ENCODE assay signal across 27 cellular contexts in genomic region chr6:129215916-129216525, GRCh38.
"Had no signal": no experiment of that assay in that cellular context is flagged by ENCODE, and none has a peak within 500 bp of the region (broad histone marks: within the 10 kb centered on the region; RNA-seq: fewer than 3 reads in every experiment).

No MANE protein-coding gene starts in this region.

- H3K4me1 ChIP-seq: body of pancreas, prostate gland, thyroid gland had no signal

- H3K4me1 Mint-ChIP-seq: activated CD4-positive, alpha-beta memory T cell treated with anti-CD3 and anti-CD28 coated beads, Interleukin-2, amount 10 ng/mL, durations not matched to agents 7 days and 5 days; activated CD4-positive, alpha-beta T cell treated with anti-CD3 and anti-CD28 coated beads, Interleukin-2, amount 10 ng/mL, durations not matched to agents 7 days and 5 days; activated naive CD4-positive, alpha-beta T cell treated with anti-CD3 and anti-CD28 coated beads, Interleukin-2, amount 50 U/mL, for 24 hours; activated naive CD8-positive, alpha-beta T cell treated with anti-CD3 and anti-CD28 coated beads, Interleukin-2, amount 50 U/mL, for 24 hours; activated T-helper 17 cell treated with anti-CD3 and anti-CD28 coated beads, Interleukin-2, amount 50 U/mL, for 72 hours; stimulated activated naive B cell treated with anti-CD40 and anti-IgM and Interleukin-4, amounts not matched to agents 10 μg/mL and 1 μg/mL and 100 μg/mL, for 72 hours had no signal

- H3K9me3 ChIP-seq: body of pancreas, left ventricle myocardium inferior, prostate gland, sigmoid colon, stomach, thyroid gland had no signal

- H3K27ac Mint-ChIP-seq: activated CD4-positive, alpha-beta memory T cell treated with anti-CD3 and anti-CD28 coated beads, Interleukin-2, amount 10 ng/mL, durations not matched to agents 7 days and 5 days; activated CD4-positive, alpha-beta T cell treated with anti-CD3 and anti-CD28 coated beads, Interleukin-2, amount 10 ng/mL, durations not matched to agents 7 days and 5 days; activated naive CD4-positive, alpha-beta T cell treated with anti-CD3 and anti-CD28 coated beads, Interleukin-2, amount 50 U/mL, for 24 hours; activated naive CD8-positive, alpha-beta T cell treated with anti-CD3 and anti-CD28 coated beads, Interleukin-2, amount 50 U/mL, for 24 hours; activated T-helper 17 cell treated with anti-CD3 and anti-CD28 coated beads, Interleukin-2, amount 50 U/mL, for 72 hours; effector memory CD8-positive, alpha-beta T cell; nephron; stimulated activated naive B cell treated with anti-CD40 and anti-IgM and Interleukin-4, amounts not matched to agents 10 μg/mL and 1 μg/mL and 100 μg/mL, for 72 hours had no signal

- H3K9me3 Mint-ChIP-seq: activated CD4-positive, alpha-beta memory T cell treated with anti-CD3 and anti-CD28 coated beads, Interleukin-2, amount 10 ng/mL, durations not matched to agents 7 days and 5 days; activated CD4-positive, alpha-beta T cell treated with anti-CD3 and anti-CD28 coated beads, Interleukin-2, amount 10 ng/mL, durations not matched to agents 7 days and 5 days; activated naive CD4-positive, alpha-beta T cell treated with anti-CD3 and anti-CD28 coated beads, Interleukin-2, amount 50 U/mL, for 24 hours; activated naive CD8-positive, alpha-beta T cell treated with anti-CD3 and anti-CD28 coated beads, Interleukin-2, amount 50 U/mL, for 24 hours; activated T-cell treated with anti-CD3 and anti-CD28 coated beads, Interleukin-2, amount 50 U/mL, for 4 hours; activated T-helper 17 cell treated with anti-CD3 and anti-CD28 coated beads, Interleukin-2, amount 50 U/mL, for 72 hours; effector memory CD8-positive, alpha-beta T cell; nephron; stimulated activated naive B cell treated with anti-CD40 and anti-IgM and Interleukin-4, amounts not matched to agents 10 μg/mL and 1 μg/mL and 100 μg/mL, for 72 hours had no signal

- H3K27me3 Mint-ChIP-seq: activated naive CD8-positive, alpha-beta T cell treated with anti-CD3 and anti-CD28 coated beads, Interleukin-2, amount 50 U/mL, for 24 hours; activated T-helper 17 cell treated with anti-CD3 and anti-CD28 coated beads, Interleukin-2, amount 50 U/mL, for 72 hours; effector memory CD8-positive, alpha-beta T cell; stimulated activated naive B cell treated with anti-CD40 and anti-IgM and Interleukin-4, amounts not matched to agents 10 μg/mL and 1 μg/mL and 100 μg/mL, for 72 hours had no signal

- H3K36me3 Mint-ChIP-seq: activated naive CD4-positive, alpha-beta T cell treated with anti-CD3 and anti-CD28 coated beads, Interleukin-2, amount 50 U/mL, for 24 hours; stimulated activated naive B cell treated with anti-CD40 and anti-IgM and Interleukin-4, amounts not matched to agents 10 μg/mL and 1 μg/mL and 100 μg/mL, for 72 hours had no signal

- ATAC-seq: activated naive CD8-positive, alpha-beta T cell treated with anti-CD3 and anti-CD28 coated beads, Interleukin-2, amount 50 U/mL, for 24 hours; activated T-cell treated with anti-CD3 and anti-CD28 coated beads, Interleukin-2, amount 50 U/mL, for 4 hours; activated T-helper 17 cell treated with anti-CD3 and anti-CD28 coated beads, Interleukin-2, amount 50 U/mL, for 72 hours; body of pancreas; effector memory CD8-positive, alpha-beta T cell; stimulated activated naive B cell treated with anti-CD40 and anti-IgM and Interleukin-4, amounts not matched to agents 10 μg/mL and 1 μg/mL and 100 μg/mL, for 72 hours had no signal

- H3K36me3 ChIP-seq: cardiac muscle cell, prostate gland, sigmoid colon, stomach, thyroid gland had no signal

- H3K4me2 ChIP-seq: smooth muscle cell had no signal

- H3K4me3 ChIP-seq: body of pancreas, cardiac muscle cell, left ventricle myocardium inferior, lung, prostate gland, sigmoid colon, smooth muscle cell, stomach, thyroid gland had no signal

- H3K4me3 Mint-ChIP-seq: activated CD4-positive, alpha-beta memory T cell treated with anti-CD3 and anti-CD28 coated beads, Interleukin-2, amount 10 ng/mL, durations not matched to agents 7 days and 5 days; activated CD4-positive, alpha-beta T cell treated with anti-CD3 and anti-CD28 coated beads, Interleukin-2, amount 10 ng/mL, durations not matched to agents 7 days and 5 days; activated naive CD4-positive, alpha-beta T cell treated with anti-CD3 and anti-CD28 coated beads, Interleukin-2, amount 50 U/mL, for 24 hours; activated naive CD8-positive, alpha-beta T cell treated with anti-CD3 and anti-CD28 coated beads, Interleukin-2, amount 50 U/mL, for 24 hours; activated T-cell treated with anti-CD3 and anti-CD28 coated beads, Interleukin-2, amount 50 U/mL, for 4 hours; activated T-helper 17 cell treated with anti-CD3 and anti-CD28 coated beads, Interleukin-2, amount 50 U/mL, for 72 hours; effector memory CD8-positive, alpha-beta T cell; nephron; stimulated activated naive B cell treated with anti-CD40 and anti-IgM and Interleukin-4, amounts not matched to agents 10 μg/mL and 1 μg/mL and 100 μg/mL, for 72 hours had no signal

- H3K27ac ChIP-seq: body of pancreas, cardiac muscle cell, left ventricle myocardium inferior, prostate gland, sigmoid colon, stomach, thyroid gland had no signal

- DNase-seq: activated CD4-positive, alpha-beta memory T cell treated with anti-CD3 and anti-CD28 coated beads, Interleukin-2, amount 10 ng/mL, durations not matched to agents 7 days and 5 days; activated CD4-positive, alpha-beta T cell treated with anti-CD3 and anti-CD28 coated beads for 1 hour; activated CD4-positive, alpha-beta T cell treated with anti-CD3 and anti-CD28 coated beads, Interleukin-2, amount 10 ng/mL, durations not matched to agents 7 days and 5 days; activated CD8-positive, alpha-beta memory T cell treated with anti-CD3 and anti-CD28 coated beads, Interleukin-2, amount 50 U/mL, for 48 hours; activated gamma-delta T cell treated with Interleukin-2 at 50 U/mL for 16 hours; activated naive CD8-positive, alpha-beta T cell treated with anti-CD3 and anti-CD28 coated beads, Interleukin-2, amount 50 U/mL, for 24 hours; activated T-cell treated with anti-CD3 and anti-CD28 coated beads, Interleukin-2, amount 50 U/mL, for 4 hours; anterior cingulate cortex; body of pancreas; cortex of kidney; effector memory CD8-positive, alpha-beta T cell; islet precursor cell; left ventricle myocardium inferior; retina; sigmoid colon; stimulated activated CD4-positive, alpha-beta T cell treated with anti-CD3 and anti-CD28 coated beads, Interleukin-1b, Interleukin-23, amount 100 ng/mL, for 48 hours; stimulated activated naive B cell treated with anti-CD40 and anti-IgM and Interleukin-4, amounts not matched to agents 10 μg/mL and 1 μg/mL and 100 μg/mL, for 72 hours; stomach; T-helper 2 cell; thyroid gland had no signal

- H3K27me3 ChIP-seq: body of pancreas, cardiac muscle cell, sigmoid colon, stomach, thyroid gland had no signal
